1 cellular context compared by ENCODE assay signal in the genomic region with DNA sequence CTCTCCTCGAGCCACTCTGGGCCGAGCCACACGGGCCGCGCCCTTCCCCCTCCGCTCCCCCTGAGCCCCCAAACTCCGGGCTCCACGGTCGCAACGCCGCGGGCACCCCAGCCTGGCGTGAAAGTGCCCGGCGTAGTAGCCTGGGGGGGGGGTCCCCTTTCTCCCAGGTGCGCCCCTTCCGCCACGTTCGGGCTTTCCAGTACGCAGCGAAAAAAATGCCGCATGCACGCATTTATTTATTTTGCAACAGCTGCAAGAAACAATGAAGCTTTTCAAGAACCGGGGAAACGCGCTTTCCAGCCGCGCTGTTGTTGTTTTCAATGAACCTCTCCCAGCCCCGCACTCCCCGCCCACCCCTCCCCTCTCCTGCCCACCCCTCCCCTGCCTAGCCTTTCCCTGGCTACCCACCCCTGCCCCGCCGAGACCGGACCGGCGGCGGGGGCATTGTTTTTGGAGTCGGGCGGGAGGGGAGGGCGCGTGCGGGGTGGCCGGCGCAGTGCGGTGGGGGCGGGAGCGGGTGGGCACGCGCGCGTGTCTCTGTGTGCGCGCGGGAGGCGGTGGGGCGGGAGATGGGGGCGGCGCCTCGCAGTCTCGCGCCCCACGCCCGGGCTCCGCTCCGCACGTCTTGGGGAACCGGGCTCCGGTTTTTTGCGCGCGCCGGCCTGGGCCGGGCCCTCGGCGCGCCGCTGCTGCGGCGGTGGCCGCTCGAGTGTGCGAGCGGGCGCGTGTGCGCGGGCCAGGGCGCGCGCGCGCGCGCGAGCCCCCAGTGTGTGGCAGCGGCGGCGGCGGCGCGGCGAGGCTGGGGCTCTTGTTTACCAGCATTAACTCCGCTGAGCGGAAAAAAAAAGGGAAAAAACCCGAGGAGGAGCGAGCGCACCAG.
TF ChIP-seq lines count a peak whose summit lies in the region.

A gene (plus strand): TSS at position 766 of the 880 bp plus-strand sequence. CDS start 1,043 bp downstream, outside the sequence.

TF ChIP-seq in HEK293, 187 proteins besides CTCF, POLR2A, EP300 and RAD21 (continued from another document and continues in another):
- TF ChIP-seq, protein P1, sequence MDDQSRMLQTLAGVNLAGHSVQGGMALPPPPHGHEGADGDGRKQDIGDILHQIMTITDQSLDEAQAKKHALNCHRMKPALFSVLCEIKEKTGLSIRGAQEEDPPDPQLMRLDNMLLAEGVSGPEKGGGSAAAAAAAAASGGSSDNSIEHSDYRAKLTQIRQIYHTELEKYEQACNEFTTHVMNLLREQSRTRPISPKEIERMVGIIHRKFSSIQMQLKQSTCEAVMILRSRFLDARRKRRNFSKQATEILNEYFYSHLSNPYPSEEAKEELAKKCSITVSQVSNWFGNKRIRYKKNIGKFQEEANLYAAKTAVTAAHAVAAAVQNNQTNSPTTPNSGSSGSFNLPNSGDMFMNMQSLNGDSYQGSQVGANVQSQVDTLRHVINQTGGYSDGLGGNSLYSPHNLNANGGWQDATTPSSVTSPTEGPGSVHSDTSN (CRISPR knock-in tag; IDR thresholded peaks at IDR 0.05), result peak; percentile 22; the same call in 1 of the 2 replicates
- TF ChIP-seq KLF10 (tag by site-specific recombination; IDR thresholded peaks at IDR 0.05) (no peak; the same call in 1 of the 2 replicates), ZNF146 (tag by site-specific recombination; IDR thresholded peaks at IDR 0.05) (no peak), ZIC2 (tag by site-specific recombination; IDR thresholded peaks at IDR 0.05) (no peak), KLF1 (tag by site-specific recombination; IDR thresholded peaks at IDR 0.05) (peak; percentile 12; the same call in 1 of the 2 replicates), ZNF37A (tag by site-specific recombination; IDR thresholded peaks at IDR 0.05) (no peak), ZNF624 (tag by site-specific recombination; IDR thresholded peaks at IDR 0.05) (no peak), ZBTB20 (tag by site-specific recombination; IDR thresholded peaks at IDR 0.05) (no peak), ZBTB8A (tag by site-specific recombination; IDR thresholded peaks at IDR 0.05) (peak; percentile 94), ZNF423 (tag by site-specific recombination; IDR thresholded peaks at IDR 0.05) (peak; percentile 37; the same call in 1 of the 2 replicates), IKZF3 (tag by site-specific recombination; IDR thresholded peaks at IDR 0.05) (peak; percentile 59), ZNF510 (tag by site-specific recombination; IDR thresholded peaks at IDR 0.05; ENCODE audit: insufficient replicate concordance) (no peak), GLIS2 (tag by site-specific recombination; IDR thresholded peaks at IDR 0.05) (peak; percentile 19; the same call in 1 of the 2 replicates), ZNF660 (tag by site-specific recombination; IDR thresholded peaks at IDR 0.05) (0 out of 2 replicates have a peak, but pooled peaks have one; percentile 45), ZNF140 (tag by site-specific recombination; IDR thresholded peaks at IDR 0.05) (no peak), ZNF391 (tag by site-specific recombination; IDR thresholded peaks at IDR 0.05; ENCODE audit: borderline replicate concordance, low read depth) (no peak), ZNF473 (tag by site-specific recombination; IDR thresholded peaks at IDR 0.05) (no peak), ZNF561 (tag by site-specific recombination; IDR thresholded peaks at IDR 0.05; ENCODE audit: borderline replicate concordance) (no peak), ZFP37 (tag by site-specific recombination; IDR thresholded peaks at IDR 0.05) (no peak), ZNF76 (tag by site-specific recombination; IDR thresholded peaks at IDR 0.05; ENCODE audit: borderline replicate concordance, low read depth) (no peak), ZNF184 (tag by site-specific recombination; IDR thresholded peaks at IDR 0.05) (no peak), ZBTB48 (tag by site-specific recombination; IDR thresholded peaks at IDR 0.05) (no peak), HOXD13 (CRISPR knock-in tag; IDR thresholded peaks at IDR 0.05; ENCODE audit: borderline replicate concordance) (no peak), ZNF621 (tag by site-specific recombination; IDR thresholded peaks at IDR 0.05) (no peak), HOXC10 (CRISPR knock-in tag; IDR thresholded peaks at IDR 0.05) (no peak), ZSCAN16 (tag by site-specific recombination; IDR thresholded peaks at IDR 0.05) (no peak), ZNF792 (tag by site-specific recombination; IDR thresholded peaks at IDR 0.05) (no peak), ZNF654 (tag by site-specific recombination; IDR thresholded peaks at IDR 0.05; ENCODE audit: low read depth) (no peak), ZNF239 (tag by site-specific recombination; IDR thresholded peaks at IDR 0.05) (no peak), ZBTB1 (tag by site-specific recombination; IDR thresholded peaks at IDR 0.05) (no peak), ZNF426 (tag by site-specific recombination; IDR thresholded peaks at IDR 0.05) (no peak), SCRT2 (tag by site-specific recombination; IDR thresholded peaks at IDR 0.05) (no peak), YY2 (tag by site-specific recombination; IDR thresholded peaks at IDR 0.05) (no peak), ZNF274 (IDR thresholded peaks at IDR 0.05; ENCODE audit: low read length) (no peak), ZNF274 (tag by site-specific recombination; IDR thresholded peaks at IDR 0.05; ENCODE audit: borderline replicate concordance) (no peak), ZNF747 (tag by site-specific recombination; IDR thresholded peaks at IDR 0.05) (no peak)
- TF ChIP-seq, protein P2, sequence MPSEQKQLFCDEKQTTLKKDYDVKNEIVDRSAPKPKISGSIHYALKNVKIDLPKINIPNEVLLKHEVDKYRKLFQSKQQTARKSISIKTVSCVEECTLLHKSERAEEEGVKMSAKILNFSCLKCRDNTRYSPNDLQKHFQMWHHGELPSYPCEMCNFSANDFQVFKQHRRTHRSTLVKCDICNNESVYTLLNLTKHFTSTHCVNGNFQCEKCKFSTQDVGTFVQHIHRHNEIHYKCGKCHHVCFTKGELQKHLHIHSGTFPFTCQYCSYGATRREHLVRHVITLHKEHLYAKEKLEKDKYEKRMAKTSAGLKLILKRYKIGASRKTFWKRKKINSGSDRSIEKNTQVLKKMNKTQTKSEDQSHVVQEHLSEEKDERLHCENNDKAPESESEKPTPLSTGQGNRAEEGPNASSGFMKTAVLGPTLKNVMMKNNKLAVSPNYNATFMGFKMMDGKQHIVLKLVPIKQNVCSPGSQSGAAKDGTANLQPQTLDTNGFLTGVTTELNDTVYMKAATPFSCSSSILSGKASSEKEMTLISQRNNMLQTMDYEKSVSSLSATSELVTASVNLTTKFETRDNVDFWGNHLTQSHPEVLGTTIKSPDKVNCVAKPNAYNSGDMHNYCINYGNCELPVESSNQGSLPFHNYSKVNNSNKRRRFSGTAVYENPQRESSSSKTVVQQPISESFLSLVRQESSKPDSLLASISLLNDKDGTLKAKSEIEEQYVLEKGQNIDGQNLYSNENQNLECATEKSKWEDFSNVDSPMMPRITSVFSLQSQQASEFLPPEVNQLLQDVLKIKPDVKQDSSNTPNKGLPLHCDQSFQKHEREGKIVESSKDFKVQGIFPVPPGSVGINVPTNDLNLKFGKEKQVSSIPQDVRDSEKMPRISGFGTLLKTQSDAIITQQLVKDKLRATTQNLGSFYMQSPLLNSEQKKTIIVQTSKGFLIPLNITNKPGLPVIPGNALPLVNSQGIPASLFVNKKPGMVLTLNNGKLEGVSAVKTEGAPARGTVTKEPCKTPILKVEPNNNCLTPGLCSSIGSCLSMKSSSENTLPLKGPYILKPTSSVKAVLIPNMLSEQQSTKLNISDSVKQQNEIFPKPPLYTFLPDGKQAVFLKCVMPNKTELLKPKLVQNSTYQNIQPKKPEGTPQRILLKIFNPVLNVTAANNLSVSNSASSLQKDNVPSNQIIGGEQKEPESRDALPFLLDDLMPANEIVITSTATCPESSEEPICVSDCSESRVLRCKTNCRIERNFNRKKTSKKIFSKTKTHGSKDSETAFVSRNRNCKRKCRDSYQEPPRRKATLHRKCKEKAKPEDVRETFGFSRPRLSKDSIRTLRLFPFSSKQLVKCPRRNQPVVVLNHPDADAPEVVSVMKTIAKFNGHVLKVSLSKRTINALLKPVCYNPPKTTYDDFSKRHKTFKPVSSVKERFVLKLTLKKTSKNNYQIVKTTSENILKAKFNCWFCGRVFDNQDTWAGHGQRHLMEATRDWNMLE (tag by site-specific recombination; conservative IDR thresholded peaks at IDR 0.05; ENCODE audit: low read depth), result no peak
- TF ChIP-seq, protein P3, sequence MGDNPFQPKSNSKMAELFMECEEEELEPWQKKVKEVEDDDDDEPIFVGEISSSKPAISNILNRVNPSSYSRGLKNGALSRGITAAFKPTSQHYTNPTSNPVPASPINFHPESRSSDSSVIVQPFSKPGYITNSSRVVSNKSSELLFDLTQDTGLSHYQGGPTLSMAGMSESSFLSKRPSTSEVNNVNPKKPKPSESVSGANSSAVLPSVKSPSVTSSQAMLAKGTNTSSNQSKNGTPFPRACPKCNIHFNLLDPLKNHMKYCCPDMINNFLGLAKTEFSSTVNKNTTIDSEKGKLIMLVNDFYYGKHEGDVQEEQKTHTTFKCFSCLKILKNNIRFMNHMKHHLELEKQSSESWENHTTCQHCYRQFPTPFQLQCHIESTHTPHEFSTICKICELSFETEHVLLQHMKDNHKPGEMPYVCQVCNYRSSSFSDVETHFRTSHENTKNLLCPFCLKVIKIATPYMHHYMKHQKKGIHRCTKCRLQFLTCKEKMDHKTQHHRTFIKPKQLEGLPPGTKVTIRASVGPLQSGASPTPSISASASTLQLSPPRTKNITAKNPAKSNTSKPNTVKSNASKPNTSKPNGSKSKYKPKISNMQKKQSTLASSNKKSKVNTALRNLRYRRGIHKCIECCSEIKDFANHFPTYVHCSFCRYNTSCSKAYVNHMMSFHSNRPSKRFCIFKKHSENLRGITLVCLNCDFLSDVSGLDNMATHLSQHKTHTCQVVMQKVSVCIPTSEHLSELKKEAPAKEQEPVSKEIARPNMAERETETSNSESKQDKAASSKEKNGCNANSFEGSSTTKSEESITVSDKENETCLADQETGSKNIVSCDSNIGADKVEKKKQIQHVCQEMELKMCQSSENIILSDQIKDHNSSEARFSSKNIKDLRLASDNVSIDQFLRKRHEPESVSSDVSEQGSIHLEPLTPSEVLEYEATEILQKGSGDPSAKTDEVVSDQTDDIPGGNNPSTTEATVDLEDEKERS (tag by site-specific recombination; IDR thresholded peaks at IDR 0.05), result no peak
- TF ChIP-seq, protein P4, sequence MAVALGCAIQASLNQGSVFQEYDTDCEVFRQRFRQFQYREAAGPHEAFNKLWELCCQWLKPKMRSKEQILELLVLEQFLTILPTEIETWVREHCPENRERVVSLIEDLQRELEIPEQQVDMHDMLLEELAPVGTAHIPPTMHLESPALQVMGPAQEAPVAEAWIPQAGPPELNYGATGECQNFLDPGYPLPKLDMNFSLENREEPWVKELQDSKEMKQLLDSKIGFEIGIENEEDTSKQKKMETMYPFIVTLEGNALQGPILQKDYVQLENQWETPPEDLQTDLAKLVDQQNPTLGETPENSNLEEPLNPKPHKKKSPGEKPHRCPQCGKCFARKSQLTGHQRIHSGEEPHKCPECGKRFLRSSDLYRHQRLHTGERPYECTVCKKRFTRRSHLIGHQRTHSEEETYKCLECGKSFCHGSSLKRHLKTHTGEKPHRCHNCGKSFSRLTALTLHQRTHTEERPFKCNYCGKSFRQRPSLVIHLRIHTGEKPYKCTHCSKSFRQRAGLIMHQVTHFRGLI (tag by site-specific recombination; IDR thresholded peaks at IDR 0.05), result no peak
- TF ChIP-seq, protein P5, sequence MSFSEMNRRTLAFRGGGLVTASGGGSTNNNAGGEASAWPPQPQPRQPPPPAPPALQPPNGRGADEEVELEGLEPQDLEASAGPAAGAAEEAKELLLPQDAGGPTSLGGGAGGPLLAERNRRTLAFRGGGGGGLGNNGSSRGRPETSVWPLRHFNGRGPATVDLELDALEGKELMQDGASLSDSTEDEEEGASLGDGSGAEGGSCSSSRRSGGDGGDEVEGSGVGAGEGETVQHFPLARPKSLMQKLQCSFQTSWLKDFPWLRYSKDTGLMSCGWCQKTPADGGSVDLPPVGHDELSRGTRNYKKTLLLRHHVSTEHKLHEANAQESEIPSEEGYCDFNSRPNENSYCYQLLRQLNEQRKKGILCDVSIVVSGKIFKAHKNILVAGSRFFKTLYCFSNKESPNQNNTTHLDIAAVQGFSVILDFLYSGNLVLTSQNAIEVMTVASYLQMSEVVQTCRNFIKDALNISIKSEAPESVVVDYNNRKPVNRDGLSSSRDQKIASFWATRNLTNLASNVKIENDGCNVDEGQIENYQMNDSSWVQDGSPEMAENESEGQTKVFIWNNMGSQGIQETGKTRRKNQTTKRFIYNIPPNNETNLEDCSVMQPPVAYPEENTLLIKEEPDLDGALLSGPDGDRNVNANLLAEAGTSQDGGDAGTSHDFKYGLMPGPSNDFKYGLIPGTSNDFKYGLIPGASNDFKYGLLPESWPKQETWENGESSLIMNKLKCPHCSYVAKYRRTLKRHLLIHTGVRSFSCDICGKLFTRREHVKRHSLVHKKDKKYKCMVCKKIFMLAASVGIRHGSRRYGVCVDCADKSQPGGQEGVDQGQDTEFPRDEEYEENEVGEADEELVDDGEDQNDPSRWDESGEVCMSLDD (tag by site-specific recombination; IDR thresholded peaks at IDR 0.05), result peak; percentile 95
- TF ChIP-seq, protein P6, sequence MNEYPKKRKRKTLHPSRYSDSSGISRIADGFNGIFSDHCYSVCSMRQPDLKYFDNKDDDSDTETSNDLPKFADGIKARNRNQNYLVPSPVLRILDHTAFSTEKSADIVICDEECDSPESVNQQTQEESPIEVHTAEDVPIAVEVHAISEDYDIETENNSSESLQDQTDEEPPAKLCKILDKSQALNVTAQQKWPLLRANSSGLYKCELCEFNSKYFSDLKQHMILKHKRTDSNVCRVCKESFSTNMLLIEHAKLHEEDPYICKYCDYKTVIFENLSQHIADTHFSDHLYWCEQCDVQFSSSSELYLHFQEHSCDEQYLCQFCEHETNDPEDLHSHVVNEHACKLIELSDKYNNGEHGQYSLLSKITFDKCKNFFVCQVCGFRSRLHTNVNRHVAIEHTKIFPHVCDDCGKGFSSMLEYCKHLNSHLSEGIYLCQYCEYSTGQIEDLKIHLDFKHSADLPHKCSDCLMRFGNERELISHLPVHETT (tag by site-specific recombination; IDR thresholded peaks at IDR 0.05), result no peak
- TF ChIP-seq, protein P7, sequence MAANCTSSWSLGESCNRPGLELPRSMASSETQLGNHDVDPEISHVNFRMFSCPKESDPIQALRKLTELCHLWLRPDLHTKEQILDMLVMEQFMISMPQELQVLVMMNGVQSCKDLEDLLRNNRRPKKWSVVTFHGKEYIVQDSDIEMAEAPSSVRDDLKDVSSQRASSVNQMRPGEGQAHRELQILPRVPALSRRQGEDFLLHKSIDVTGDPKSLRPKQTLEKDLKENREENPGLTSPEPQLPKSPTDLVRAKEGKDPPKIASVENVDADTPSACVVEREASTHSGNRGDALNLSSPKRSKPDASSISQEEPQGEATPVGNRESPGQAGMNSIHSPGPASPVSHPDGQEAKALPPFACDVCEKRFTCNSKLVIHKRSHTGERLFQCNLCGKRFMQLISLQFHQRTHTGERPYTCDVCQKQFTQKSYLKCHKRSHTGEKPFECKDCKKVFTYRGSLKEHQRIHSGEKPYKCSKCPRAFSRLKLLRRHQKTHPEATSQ (tag by site-specific recombination; IDR thresholded peaks at IDR 0.05), result no peak
